8 cellular contexts compared by ENCODE assay signal in genomic region chr1:41516168-41516961, GRCh38. TPM values are rescaled to one million over a fixed set of nuclear protein-coding genes. Genes with fewer than 3 reads are reported as not detected.
A peak's percentile ranks its signal among the peaks of the same experiment; 100 is the strongest.
DNase-seq lines count a peak whose midpoint lies in the region; ATAC-seq and TF ChIP-seq lines count a peak whose summit lies in the region.

No MANE protein-coding gene starts in this region.

- peak overlapping the region; percentile 77 for H3K4me3 Mint-ChIP-seq in T-helper 17 cell

- DNase-seq in DMS53 (lab: John Stamatoyannopoulos, UW) (peak; percentile 90), HCEC 1CT (peak; percentile 66), NCI-H128 (lab: John Stamatoyannopoulos, UW; ENCODE audit: unreplicated experiment) (peak; percentile 85), T-helper 17 cell (peak; percentile 24 to 67 (median 36)), astrocyte of the spinal cord (ENCODE audit: low read depth, low spot score) (peak; percentile 91), hippocampal formation (lab: John Stamatoyannopoulos, UW) (peak; percentile 77 to 89), renal cortical epithelial cell (ENCODE audit: low read depth) (peak; percentile 72), aorta (peak; percentile 91 to 97)

- H3K4me1 Mint-ChIP-seq in T-helper 17 cell: peaks cover 15% of the 10 kb centered on the region

- intact Hi-C loops in aorta (cut with DNase I): loop anchor here in 1 of 2 donors (1.0 to 10.0 kb wide), 3 partner anchors 63 to 252 kb away; no protein-coding TSS in a partner anchor

- no peaks in the 10 kb centered on the region for H3K27me3 Mint-ChIP-seq in T-helper 17 cell

- no peak overlapping the region for H3K27ac ChIP-seq in aorta (ENCODE audit: low read depth in 1 of 2, low read length in 2 of 2)

- H3K9me3 ChIP-seq in T-helper 17 cell (ENCODE audit: control insufficient read depth, low read length, poor library complexity, severe bottlenecking) (no peaks in the 10 kb centered on the region), aorta (ENCODE audit: control insufficient read depth, low read length) (no peaks in the 10 kb centered on the region)

- WGBS in aorta, 2 donors: 6 to 8% methylated on average over 41 to 51 of the region's 51 CpGs

- no peak overlapping the region for H3K27ac Mint-ChIP-seq in T-helper 17 cell

- no peaks in the 10 kb centered on the region for H3K4me1 ChIP-seq in aorta (ENCODE audit: control insufficient read depth in 1 of 2, insufficient read depth in 2 of 2, low read length in 2 of 2)

- peak; percentile 84 for TF ChIP-seq CTCF in astrocyte of the spinal cord (IDR thresholded peaks at IDR 0.05; ENCODE audit: low read depth, low read length)

- H3K36me3 Mint-ChIP-seq in T-helper 17 cell (ENCODE audit: low read depth): peaks cover 9% of the 10 kb centered on the region

- peak overlapping the region; percentile 34 for H3K4me3 ChIP-seq in astrocyte of the spinal cord (ENCODE audit: low read depth, low read length)
- no peak overlapping the region for H3K4me3 ChIP-seq in aorta (ENCODE audit: low read length in 2 of 2)

- H3K36me3 ChIP-seq in aorta (ENCODE audit: control insufficient read depth in 1 of 2, insufficient read depth in 2 of 2, low read length in 1 of 2): no peaks in the 10 kb centered on the region

- ATAC-seq in T-helper 17 cell: peak; percentile 95
- ATAC-seq in aorta (ENCODE audit: low FRiP score): peak; percentile 96

- in situ Hi-C loops in astrocyte of the spinal cord (cut with HindIII; ENCODE audit: low sequenced_read_pairs): no loop called here

- no peaks in the 10 kb centered on the region for H3K27me3 ChIP-seq in aorta (ENCODE audit: control insufficient read depth in 1 of 2, insufficient read depth in 2 of 2, low read length in 1 of 2)

RNA-seq across cellular contexts. Expression of gene EDN2, which starts 31.9 kb away (rescaled TPM):
- total RNA-seq in T-helper 17 cell: under 1 TPM in 1 of 2 donors, not detected in 1; 0.37 TPM
- total RNA-seq in renal cortical epithelial cell: 19.4 and 39.9 TPM in 2 replicates
- total RNA-seq in aorta: 1 to 10 TPM in 1 of 2 donors, under 1 TPM in 1; 0.36 to 1.5 TPM
- 1 to 10 TPM in 1 of 2 donors, not detected in 1; 2.3 TPM for polyA plus RNA-seq in aorta

Comparison
In these comparisons a context has a peak if more than half of its experiments do, and no peak if none do; other contexts are left out.
1. DNase-seq: peak in every context shown above with its lines; median percentile 94 in aorta; 91 in astrocyte of the spinal cord; 90 in DMS53; 85 in NCI-H128; 83 in hippocampal formation; 72 in renal cortical epithelial cell; 66 in HCEC 1CT; 36 in T-helper 17 cell.